9 cellular contexts compared by ENCODE assay signal in the genomic region with DNA sequence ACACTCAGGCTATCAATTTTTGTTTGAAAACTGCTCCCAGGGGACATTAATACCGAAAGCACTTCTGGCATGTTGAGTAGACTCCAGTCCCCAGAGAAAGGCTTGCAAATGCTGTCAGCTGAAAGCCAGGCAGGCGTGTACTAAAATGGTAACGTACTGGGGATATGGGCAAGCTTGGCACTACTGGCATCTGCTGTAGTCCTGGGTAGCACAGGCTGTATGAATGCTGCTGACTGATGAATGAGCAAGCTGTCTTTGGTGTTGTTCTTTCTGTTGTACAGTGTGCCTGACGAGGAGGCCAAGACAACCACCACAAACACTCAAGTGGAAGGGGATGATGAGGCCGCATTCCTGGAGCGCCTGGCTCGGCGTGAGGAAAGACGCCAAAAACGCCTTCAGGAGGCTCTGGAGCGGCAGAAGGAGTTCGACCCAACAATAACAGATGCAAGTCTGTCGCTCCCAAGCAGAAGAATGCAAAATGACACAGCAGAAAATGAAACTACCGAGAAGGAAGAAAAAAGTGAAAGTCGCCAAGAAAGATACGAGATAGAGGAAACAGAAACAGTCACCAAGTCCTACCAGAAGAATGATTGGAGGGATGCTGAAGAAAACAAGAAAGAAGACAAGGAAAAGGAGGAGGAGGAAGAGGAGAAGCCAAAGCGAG.
DNase-seq lines count a peak whose midpoint lies in the region; ATAC-seq lines count a peak whose summit lies in the region.
"Had no signal": no experiment of that assay in that cellular context is flagged by ENCODE, and none has a peak within 500 bp of the region (broad histone marks: within the 10 kb centered on the region; RNA-seq: fewer than 3 reads in every experiment).

No MANE protein-coding gene starts in this region.

- peak overlapping the region; percentile 44 to 47 for H3K27ac ChIP-seq in mucosa of rectum (ENCODE audit: low read depth in 2 of 2, low read length in 2 of 2)

- H3K4me1 ChIP-seq in adipocyte (ENCODE audit: control insufficient read depth, insufficient read depth, low read length) (peaks cover 53% of the 10 kb centered on the region), mucosa of rectum (ENCODE audit: control insufficient read depth in 2 of 2, insufficient read depth in 2 of 2, low read length in 2 of 2) (no peaks in the 10 kb centered on the region)

- H3K4me3 ChIP-seq in adipocyte (ENCODE audit: low read length) (no peak overlapping the region), mucosa of rectum (ENCODE audit: low read length in 2 of 2) (peak overlapping the region in 1 of 2 donors; percentile 3)

- H3K27me3 ChIP-seq in adipocyte (replicated peaks; ENCODE audit: control insufficient read depth, insufficient read depth, low read length) (no peaks in the 10 kb centered on the region), mucosa of rectum (ENCODE audit: control insufficient read depth in 2 of 2, insufficient read depth in 2 of 2, low read length in 2 of 2) (no peaks in the 10 kb centered on the region)

- H3K9ac ChIP-seq in adipocyte (ENCODE audit: low read length) = peak overlapping the region; percentile 44
- no peak overlapping the region for H3K9ac ChIP-seq in mucosa of rectum (ENCODE audit: low read depth in 1 of 2, low read length in 2 of 2)

- peak; percentile 50 for DNase-seq in ELF-1 (ENCODE audit: low read depth, low spot score)
- no peak for DNase-seq in adipocyte (ENCODE audit: low read depth)
- DNase-seq in NCI-H510A treated with DMSO at 0.1 percent for 48 hours (lab: John Stamatoyannopoulos, UW) = no peak
- no peak for DNase-seq in medulla oblongata (ENCODE audit: extremely low spot score)
- no peak for DNase-seq in stimulated activated naive CD4-positive, alpha-beta T cell treated with Interleukin-2 at 50 U/mL for 16 hours (lab: John Stamatoyannopoulos, UW)
- DNase-seq: SIG-M5 had no signal

- ATAC-seq in GM21619 (IDR thresholded peaks at IDR 0.05; ENCODE audit: unreplicated experiment) (peak; percentile 65), GM19035 (IDR thresholded peaks at IDR 0.05; ENCODE audit: unreplicated experiment) (no peak)

- no peaks in the 10 kb centered on the region for H3K9me3 ChIP-seq in adipocyte (ENCODE audit: control insufficient read depth, low read length)
- no peaks in the 10 kb centered on the region for H3K9me3 ChIP-seq in mucosa of rectum (ENCODE audit: control insufficient read depth in 2 of 2, low read length in 2 of 2)

- H3K36me3 ChIP-seq in adipocyte (ENCODE audit: control insufficient read depth, insufficient read depth, low read length, severe bottlenecking) = peaks cover 85% of the 10 kb centered on the region
- H3K36me3 ChIP-seq in mucosa of rectum (ENCODE audit: control insufficient read depth in 2 of 2, insufficient read depth in 2 of 2, low read length in 2 of 2) = no peaks in the 10 kb centered on the region
